Comparison of ENCODE assay signal across 11 cellular contexts in genomic region chr6:10434235-10434634, GRCh38. TPM values are rescaled to one million over a fixed set of nuclear protein-coding genes. Genes with fewer than 3 reads are reported as not detected.
DNase-seq lines count a peak whose midpoint lies in the region; FAIRE-seq and TF ChIP-seq lines count a peak whose summit lies in the region.
"Had no signal": no experiment of that assay in that cellular context is flagged by ENCODE, and none has a peak within 500 bp of the region (broad histone marks: within the 10 kb centered on the region; RNA-seq: fewer than 3 reads in every experiment).

No MANE protein-coding gene starts in this region.

- intact Hi-C loops in thyroid gland (cut with DNase I), result loop anchor here (10.0 kb wide), 1 partner anchor 879 kb away; no protein-coding TSS in a partner anchor

- H3K9me2 ChIP-seq in MM.1S (replicated peaks; ENCODE audit: insufficient read depth, low read length), result no peaks in the 10 kb centered on the region

- H3K4me1 Mint-ChIP-seq in neural progenitor cell (no peaks in the 10 kb centered on the region), chondrocyte (ENCODE audit: low read depth) (peaks cover 11% of the 10 kb centered on the region)

- H4K20me1 ChIP-seq in MM.1S (ENCODE audit: insufficient read depth, low read length) (no peaks in the 10 kb centered on the region), neural progenitor cell (ENCODE audit: low read depth) (no peaks in the 10 kb centered on the region)

- no peak for DNase-seq in GM12891 (ENCODE audit: insufficient read length, low spot score)
- DNase-seq in MM.1S, result no peak
- DNase-seq in SKM-1 (lab: John Stamatoyannopoulos, UW; ENCODE audit: unreplicated experiment), result peak; percentile 73
- no peak for DNase-seq in neural progenitor cell (ENCODE audit: low spot score)
- DNase-seq in effector CD4-positive, alpha-beta T cell, result no peak
- no peak for DNase-seq in Ammon's horn (ENCODE audit: low spot score)
- DNase-seq in thyroid gland, result no peak
- no peak for DNase-seq in chondrocyte (ENCODE audit: low spot score)
- DNase-seq: activated naive CD4-positive, alpha-beta T cell treated with anti-CD3 and anti-CD28 coated beads, Interleukin-2, amount 50 U/mL, for 16 hours; left colon; Right ventricle myocardium superior had no signal

- H3K9ac ChIP-seq in MM.1S (ENCODE audit: low read length) (no peak overlapping the region), neural progenitor cell (no peak overlapping the region)

- H3K4me3 ChIP-seq in MM.1S (ENCODE audit: low read length) (no peak overlapping the region), neural progenitor cell (no peak overlapping the region), thyroid gland (replicated peaks in 1 of 3) (no peak overlapping the region)

- H3K9me3 ChIP-seq in MM.1S (replicated peaks; ENCODE audit: insufficient read depth, low read length), result no peaks in the 10 kb centered on the region
- no peaks in the 10 kb centered on the region for H3K9me3 ChIP-seq in neural progenitor cell (ENCODE audit: low read depth)
- no peaks in the 10 kb centered on the region for H3K9me3 ChIP-seq in thyroid gland

- WGBS in thyroid gland, 2 donors, result 70 to 73% methylated on average over 4 of the region's 4 CpGs

- H3K9me3 Mint-ChIP-seq in neural progenitor cell, result no peaks in the 10 kb centered on the region
- H3K9me3 Mint-ChIP-seq in chondrocyte (ENCODE audit: low read depth), result no peaks in the 10 kb centered on the region

- H3K36me3 ChIP-seq in MM.1S (replicated peaks; ENCODE audit: insufficient read depth, low read length), result no peaks in the 10 kb centered on the region
- no peaks in the 10 kb centered on the region for H3K36me3 ChIP-seq in neural progenitor cell
- H3K36me3 ChIP-seq in thyroid gland, result no peaks in the 10 kb centered on the region

- H3K79me2 ChIP-seq in MM.1S (ENCODE audit: low read length) (no peaks in the 10 kb centered on the region), neural progenitor cell (ENCODE audit: low read depth) (no peaks in the 10 kb centered on the region)

- no peaks in the 10 kb centered on the region for H3K27me3 ChIP-seq in MM.1S (replicated peaks; ENCODE audit: insufficient read depth, low read length)
- H3K27me3 ChIP-seq in neural progenitor cell, result peaks cover 16% of the 10 kb centered on the region
- no peaks in the 10 kb centered on the region for H3K27me3 ChIP-seq in thyroid gland

- TF ChIP-seq CTCF in MM.1S (IDR thresholded peaks at IDR 0.05; ENCODE audit: low read length), result no peak
- no peak for TF ChIP-seq CTCF in neural progenitor cell (IDR thresholded peaks at IDR 0.05)
- no peak for TF ChIP-seq CTCF in thyroid gland (IDR thresholded peaks at IDR 0.05)
- TF ChIP-seq CTCF in chondrocyte (IDR thresholded peaks at IDR 0.05), result no peak

- no peak for FAIRE-seq in GM12891 (lab: Jason Lieb, UNC)

- H3K36me3 Mint-ChIP-seq in neural progenitor cell (no peaks in the 10 kb centered on the region), chondrocyte (ENCODE audit: low read depth) (no peaks in the 10 kb centered on the region)

- no peak overlapping the region for H3K4me3 Mint-ChIP-seq in neural progenitor cell
- no peak overlapping the region for H3K4me3 Mint-ChIP-seq in chondrocyte (ENCODE audit: unreplicated experiment)

- H3K4me1 ChIP-seq in MM.1S (ENCODE audit: low read length) (0 out of 2 replicates have a peak, but pooled peaks cover 3% of the 10 kb centered on the region), neural progenitor cell (no peaks in the 10 kb centered on the region), thyroid gland (no peaks in the 10 kb centered on the region)

- no peak overlapping the region for H3K4me2 ChIP-seq in MM.1S (ENCODE audit: low read depth, low read length)
- no peak overlapping the region for H3K4me2 ChIP-seq in neural progenitor cell

- H3K27ac ChIP-seq in MM.1S (ENCODE audit: low read length) (no peak overlapping the region), neural progenitor cell (no peak overlapping the region), thyroid gland (no peak overlapping the region)

- H2AFZ ChIP-seq in MM.1S (ENCODE audit: low read length) (peak overlapping the region; percentile 49; the same call in 1 of the 2 replicates), neural progenitor cell (replicated peaks) (peak overlapping the region; percentile 40)

- H3K27me3 Mint-ChIP-seq in neural progenitor cell (ENCODE audit: insufficient read depth, low read depth) (peaks cover 8% of the 10 kb centered on the region), chondrocyte (ENCODE audit: low read depth) (no peaks in the 10 kb centered on the region)

- TF ChIP-seq POLR2A in GM12891 (IDR thresholded peaks at IDR 0.05; ENCODE audit: low read depth, low read length) (no peak), thyroid gland (IDR thresholded peaks at IDR 0.05) (no peak)

- H3K27ac Mint-ChIP-seq in neural progenitor cell (no peak overlapping the region), chondrocyte (ENCODE audit: unreplicated experiment) (no peak overlapping the region)

- H3F3A ChIP-seq in MM.1S (ENCODE audit: insufficient read depth, low read length) (no peaks in the 10 kb centered on the region), neural progenitor cell (ENCODE audit: low read depth) (peaks cover 3% of the 10 kb centered on the region)

TF ChIP-seq in GM12891, 5 proteins besides CTCF, POLR2A, EP300 and RAD21:
- TF ChIP-seq POLR2AphosphoS5 (IDR thresholded peaks at IDR 0.05; ENCODE audit: low read depth, low read length) (no peak), SPI1 (IDR thresholded peaks at IDR 0.05; ENCODE audit: low read depth, low read length) (peak; percentile 83)

RNA-seq across cellular contexts. Expression of gene TFAP2A, which starts 19.4 kb away (rescaled TPM):
- 0.30 TPM for polyA plus RNA-seq in GM12891 (2012; ENCODE audit: low read depth, missing spikeins)
- 0.39 and 0.65 TPM in 2 replicates for total RNA-seq in neural progenitor cell (ENCODE audit: low replicate concordance)
- under 1 TPM in 2 of 4 donors, not detected in 2; 0.40 to 0.78 TPM for total RNA-seq in thyroid gland
- 0.74 to 26.6 TPM (median 1.4 TPM) in 3 replicates for total RNA-seq in chondrocyte
